In genomic region chr3:125381743-125382142, GRCh38 we compare ENCODE assay signal across 10 cellular contexts. TPM values are rescaled to one million over a fixed set of nuclear protein-coding genes. Genes with fewer than 3 reads are reported as not detected.
DNase-seq lines count a peak whose midpoint lies in the region; ATAC-seq and TF ChIP-seq lines count a peak whose summit lies in the region.
"Had no signal": no experiment of that assay in that cellular context is flagged by ENCODE, and none has a peak within 500 bp of the region (broad histone marks: within the 10 kb centered on the region; RNA-seq: fewer than 3 reads in every experiment).

No MANE protein-coding gene starts in this region.

- no peaks in the 10 kb centered on the region for H3K36me3 ChIP-seq in Panc1 (ENCODE audit: control insufficient read depth, insufficient read depth, low read length)

- H3K27ac ChIP-seq in Panc1 (ENCODE audit: low read length), result no peak overlapping the region
- H3K27ac ChIP-seq: HL-60 had no signal

- H3K27me3 ChIP-seq in Panc1 (ENCODE audit: control insufficient read depth, insufficient read depth, low read length), result no peaks in the 10 kb centered on the region

- intact Hi-C loops in Panc1 (cut with micrococcal nuclease; ENCODE audit: unreplicated experiment), result no loop called here

- peak; percentile 38 for DNase-seq in AG08395 (ENCODE audit: low spot score)
- no peak for DNase-seq in Panc1 (ENCODE audit: low read depth, low spot score)
- peak; percentile 48 for DNase-seq in epithelial cell of esophagus (ENCODE audit: low read depth)
- no peak for DNase-seq in cerebellar cortex (ENCODE audit: low spot score)
- DNase-seq in pons (ENCODE audit: low spot score), result no peak
- no peak for DNase-seq in NCI-H2171 (lab: John Stamatoyannopoulos, UW)
- DNase-seq: DMS 273 treated with DMSO at 0.1 percent for 48 hours had no signal

- in situ Hi-C loops in Panc1 (cut with HindIII; ENCODE audit: low pct_unique_long_range_greater_than_20kb, low sequenced_read_pairs), result no loop called here

- no peaks in the 10 kb centered on the region for H3K4me1 ChIP-seq in Panc1 (ENCODE audit: control insufficient read depth, insufficient read depth, low read length)

- no peak for TF ChIP-seq CTCF in Panc1 (IDR thresholded peaks at IDR 0.05)
- TF ChIP-seq CTCF in epithelial cell of esophagus (IDR thresholded peaks at IDR 0.05; ENCODE audit: insufficient read depth, low read depth, low read length, missing control alignments), result no peak

- POLR2A ChIA-PET in Panc1 (lab: Charles Lee), result no interaction called here

- H3K4me3 ChIP-seq in Panc1 (ENCODE audit: low read depth in 2 of 2, low read length in 2 of 2) (no peak overlapping the region), epithelial cell of esophagus (ENCODE audit: low read length) (no peak overlapping the region)

- H3K9me3 ChIP-seq in Panc1 (ENCODE audit: control insufficient read depth, insufficient read depth, low read depth, low read length), result no peaks in the 10 kb centered on the region

- no TSS peak for BruUV-seq in Panc1 (replicated peaks; lab: Mats Ljungman, UMichigan)

- CTCF ChIA-PET in Panc1 (lab: Charles Lee), result no interaction called here

- ATAC-seq in GM18907 (IDR thresholded peaks at IDR 0.05; ENCODE audit: unreplicated experiment), result peak; percentile 77
- ATAC-seq in Panc1, result peak; percentile 55; the same call in 1 of the 2 replicates
- ATAC-seq in GM21576 (IDR thresholded peaks at IDR 0.05; ENCODE audit: unreplicated experiment), result no peak

RNA-seq across cellular contexts. Expression of gene ZNF148, which starts 6.6 kb away (rescaled TPM):
- 55.8 TPM for total RNA-seq in Panc1 (2021; ENCODE audit: unreplicated experiment)
- 19.2 TPM for polyA plus RNA-seq in Panc1 (2012; ENCODE audit: insufficient read length)

Comparison
In these comparisons a context has a peak if more than half of its experiments do, and no peak if none do; other contexts are left out.
1. DNase-seq: peak in AG08395 (single experiment) and epithelial cell of esophagus (single experiment); none in Panc1 (single experiment), cerebellar cortex (single experiment), pons (single experiment) and NCI-H2171 (single experiment).